ENCODE assay signal across 8 cellular contexts in the genomic region with DNA sequence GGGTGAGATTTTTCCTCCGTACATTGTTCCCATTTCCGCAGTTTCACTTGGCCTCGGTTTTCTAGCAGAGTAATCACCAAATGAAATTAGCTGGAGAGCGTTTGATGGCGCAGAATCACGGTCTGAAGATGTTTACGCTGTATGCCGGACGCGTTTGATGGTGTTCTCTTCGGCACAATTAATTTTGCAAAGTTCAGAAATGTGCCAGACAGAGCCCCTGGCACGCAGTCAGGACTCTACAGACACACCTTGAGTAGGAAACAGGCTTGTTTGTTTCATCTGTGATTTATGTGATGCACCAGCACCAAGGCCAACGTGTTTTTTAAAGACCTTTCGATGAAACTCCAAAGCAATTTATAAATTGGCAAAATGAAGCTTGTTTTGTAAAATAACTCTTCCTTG. TPM values are rescaled to one million over a fixed set of nuclear protein-coding genes. Genes with fewer than 3 reads are reported as not detected.
DNase-seq lines count a peak whose midpoint lies in the region; TF ChIP-seq lines count a peak whose summit lies in the region.

No MANE protein-coding gene starts in this region.

- H3K4me3 ChIP-seq in HFF-Myc (replicated peaks; ENCODE audit: low read depth, low read length): peak overlapping the region; percentile 77
- H3K4me3 ChIP-seq in right atrium auricular region: peak overlapping the region; percentile 90 to 96
- H3K4me3 ChIP-seq in skeletal muscle satellite cell (ENCODE audit: low read length): peak overlapping the region; percentile 97

- TF ChIP-seq CTCF in HFF-Myc (IDR thresholded peaks at IDR 0.05; ENCODE audit: low read depth, low read length, missing control alignments) (no peak), right atrium auricular region (IDR thresholded peaks at IDR 0.05) (no peak)

- H3K27me3 Mint-ChIP-seq in activated T-helper 1 cell treated with anti-CD3 and anti-CD28 coated beads, Interleukin-12 subunit alpha, Interleukin-12 subunit beta, Interleukin-2, Interleukin-4 antibody, amounts not matched to agents 30 ng/mL and 10 ng/mL and 1 ng/mL, durations not matched to agents 14 hours and 24 hours and 36 hours (ENCODE audit: insufficient read depth): peaks cover 69% of the 10 kb centered on the region

- peak overlapping the region; percentile 94 for H3K9ac ChIP-seq in skeletal muscle satellite cell (ENCODE audit: low read depth, low read length)

- H3K4me2 ChIP-seq in skeletal muscle satellite cell (ENCODE audit: low read length): peak overlapping the region; percentile 99

- peak overlapping the region; percentile 98 to 99 for H3K27ac ChIP-seq in right atrium auricular region

- peak overlapping the region; percentile 85 for H3K4me3 Mint-ChIP-seq in activated T-helper 1 cell treated with anti-CD3 and anti-CD28 coated beads, Interleukin-12 subunit alpha, Interleukin-12 subunit beta, Interleukin-2, Interleukin-4 antibody, amounts not matched to agents 30 ng/mL and 10 ng/mL and 1 ng/mL, durations not matched to agents 14 hours and 24 hours and 36 hours

- intact Hi-C loops in activated T-helper 1 cell treated with anti-CD3 and anti-CD28 coated beads, Interleukin-12 subunit alpha, Interleukin-12 subunit beta, Interleukin-2, Interleukin-4 antibody, amounts not matched to agents 30 ng/mL and 10 ng/mL and 1 ng/mL, durations not matched to agents 14 hours and 24 hours and 36 hours (cut with micrococcal nuclease): loop anchor here (5.0 kb wide), 1 partner anchor 520 kb away; no protein-coding TSS in a partner anchor

- H3K9me3 Mint-ChIP-seq in activated T-helper 1 cell treated with anti-CD3 and anti-CD28 coated beads, Interleukin-12 subunit alpha, Interleukin-12 subunit beta, Interleukin-2, Interleukin-4 antibody, amounts not matched to agents 30 ng/mL and 10 ng/mL and 1 ng/mL, durations not matched to agents 14 hours and 24 hours and 36 hours: no peaks in the 10 kb centered on the region

- peaks cover 0 to 24% of the 10 kb centered on the region in 2 donors for H3K4me1 ChIP-seq in right atrium auricular region
- peaks cover 14% of the 10 kb centered on the region for H3K4me1 ChIP-seq in skeletal muscle satellite cell (ENCODE audit: control insufficient read depth, insufficient read depth, low read length)

- H3K36me3 ChIP-seq in right atrium auricular region (no peaks in the 10 kb centered on the region), skeletal muscle satellite cell (ENCODE audit: insufficient read depth, low read length) (no peaks in the 10 kb centered on the region)

- no peaks in the 10 kb centered on the region for H3K27me3 ChIP-seq in right atrium auricular region
- peaks cover 9% of the 10 kb centered on the region for H3K27me3 ChIP-seq in skeletal muscle satellite cell (ENCODE audit: control insufficient read depth, insufficient read depth, low read length)

- H3K9me3 ChIP-seq in right atrium auricular region: no peaks in the 10 kb centered on the region
- H3K9me3 ChIP-seq in skeletal muscle satellite cell (replicated peaks; ENCODE audit: low read length): no peaks in the 10 kb centered on the region

- no peak overlapping the region for H3K27ac Mint-ChIP-seq in activated T-helper 1 cell treated with anti-CD3 and anti-CD28 coated beads, Interleukin-12 subunit alpha, Interleukin-12 subunit beta, Interleukin-2, Interleukin-4 antibody, amounts not matched to agents 30 ng/mL and 10 ng/mL and 1 ng/mL, durations not matched to agents 14 hours and 24 hours and 36 hours

- H3K4me1 Mint-ChIP-seq in activated T-helper 1 cell treated with anti-CD3 and anti-CD28 coated beads, Interleukin-12 subunit alpha, Interleukin-12 subunit beta, Interleukin-2, Interleukin-4 antibody, amounts not matched to agents 30 ng/mL and 10 ng/mL and 1 ng/mL, durations not matched to agents 14 hours and 24 hours and 36 hours (ENCODE audit: low read depth): peaks cover 5% of the 10 kb centered on the region

- peak; percentile 5 for DNase-seq in HFF-Myc (ENCODE audit: extremely low read depth, low read depth)
- no peak for DNase-seq in activated T-helper 1 cell treated with anti-CD3 and anti-CD28 coated beads, Interleukin-12 subunit alpha, Interleukin-12 subunit beta, Interleukin-2, Interleukin-4 antibody, amounts not matched to agents 30 ng/mL and 10 ng/mL and 1 ng/mL, durations not matched to agents 14 hours and 24 hours and 36 hours (ENCODE audit: low spot score)
- no peak for DNase-seq in right atrium auricular region (ENCODE audit: low spot score)
- no peak for DNase-seq in EL
- DNase-seq in NCI-H526 treated with DMSO at 0.1 percent for 48 hours (lab: John Stamatoyannopoulos, UW): no peak
- no peak for DNase-seq in stimulated activated CD4-positive, alpha-beta T cell treated with anti-CD3 and anti-CD28 coated beads, Interleukin-15, amount 100 ng/mL, for 24 hours
- no peak for DNase-seq in OCI-M2 (lab: John Stamatoyannopoulos, UW; ENCODE audit: unreplicated experiment)

- no peaks in the 10 kb centered on the region for H3K36me3 Mint-ChIP-seq in activated T-helper 1 cell treated with anti-CD3 and anti-CD28 coated beads, Interleukin-12 subunit alpha, Interleukin-12 subunit beta, Interleukin-2, Interleukin-4 antibody, amounts not matched to agents 30 ng/mL and 10 ng/mL and 1 ng/mL, durations not matched to agents 14 hours and 24 hours and 36 hours (ENCODE audit: low read depth)

RNA-seq across cellular contexts. Expression of gene LIFR, which starts 0.9 kb away (rescaled TPM):
- total RNA-seq in activated T-helper 1 cell treated with anti-CD3 and anti-CD28 coated beads, Interleukin-12 subunit alpha, Interleukin-12 subunit beta, Interleukin-2, Interleukin-4 antibody, amounts not matched to agents 30 ng/mL and 10 ng/mL and 1 ng/mL, durations not matched to agents 14 hours and 24 hours and 36 hours: 0.10 and 0.20 TPM in 2 replicates
- 10 to 100 TPM; 38.9 to 58.0 TPM for total RNA-seq in right atrium auricular region
- 24.1 and 28.2 TPM in 2 replicates for total RNA-seq in skeletal muscle satellite cell (2012; rRNA removed)

Comparison
In these comparisons a context has a peak if more than half of its experiments do, and no peak if none do; other contexts are left out.
1. RNA of gene LIFR, which starts 0.9 kb away (total RNA-seq): 38.9 to 58.0 TPM in right atrium auricular region; 0.10 to 0.20 TPM in activated T-helper 1 cell treated with anti-CD3 and anti-CD28 coated beads, Interleukin-12 subunit alpha, Interleukin-12 subunit beta, Interleukin-2, Interleukin-4 antibody, amounts not matched to agents 30 ng/mL and 10 ng/mL and 1 ng/mL, durations not matched to agents 14 hours and 24 hours and 36 hours; every median in the first group is over 10 times any median in the second.
2. Peak in every context shown above with its lines, with median percentiles within 50 percentile points of each other: H3K4me3 ChIP-seq.